32 cellular contexts compared by ENCODE assay signal in the genomic region with DNA sequence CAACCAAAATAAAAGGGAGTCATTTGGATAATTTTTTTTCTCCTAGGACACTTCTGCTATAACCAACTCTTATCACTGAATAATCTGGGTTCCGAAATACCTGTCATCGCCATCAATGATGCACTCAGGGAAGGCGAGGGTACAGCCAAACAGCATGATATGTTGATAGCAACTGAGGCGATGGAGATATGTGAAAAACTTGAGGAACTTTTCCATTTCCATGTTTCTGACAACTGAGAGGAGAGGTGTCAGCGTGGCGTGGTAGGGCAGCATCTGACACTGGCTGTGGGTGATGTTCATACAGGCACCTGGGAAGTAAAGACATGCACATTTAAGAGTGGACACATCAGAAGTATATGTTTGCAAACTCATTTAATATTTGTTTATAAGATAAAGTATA.
"Had no signal": no experiment of that assay in that cellular context is flagged by ENCODE, and none has a peak within 500 bp of the region (broad histone marks: within the 10 kb centered on the region; RNA-seq: fewer than 3 reads in every experiment).

No MANE protein-coding gene starts in this region.

- H3K9me3 ChIP-seq: adrenal gland, body of pancreas, esophagus muscularis mucosa, gastroesophageal sphincter had no signal

- H3K4me1 Mint-ChIP-seq: activated B cell treated with CpG ODN at 0.5 μM for 24 hours; activated naive CD4-positive, alpha-beta T cell treated with anti-CD3 and anti-CD28 coated beads, Interleukin-2, amount 50 U/mL, for 24 hours; activated naive CD8-positive, alpha-beta T cell treated with anti-CD3 and anti-CD28 coated beads for 36 hours; activated naive CD8-positive, alpha-beta T cell treated with anti-CD3 and anti-CD28 coated beads, Interleukin-2, amount 50 U/mL, for 24 hours; central memory CD8-positive, alpha-beta T cell had no signal

- ATAC-seq: activated CD4-positive, CD25-positive, alpha-beta regulatory T cell treated with anti-CD3 and anti-CD28 coated beads, Interleukin-2, amount 50 U/mL, for 24 hours; activated CD8-positive, alpha-beta T cell treated with anti-CD3 and anti-CD28 coated beads for 36 hours; activated naive CD8-positive, alpha-beta T cell treated with anti-CD3 and anti-CD28 coated beads, Interleukin-2, amount 50 U/mL, for 24 hours; activated T-cell treated with anti-CD3 and anti-CD28 coated beads, Interleukin-2, amount 50 U/mL, for 4 hours; body of pancreas; gastroesophageal sphincter; T-helper 17 cell had no signal

- H3K27ac Mint-ChIP-seq: activated B cell treated with CpG ODN at 0.5 μM for 24 hours; activated CD8-positive, alpha-beta T cell treated with anti-CD3 and anti-CD28 coated beads for 36 hours; activated naive CD4-positive, alpha-beta T cell treated with anti-CD3 and anti-CD28 coated beads for 36 hours; activated naive CD4-positive, alpha-beta T cell treated with anti-CD3 and anti-CD28 coated beads, Interleukin-2, amount 50 U/mL, for 24 hours; activated naive CD8-positive, alpha-beta T cell treated with anti-CD3 and anti-CD28 coated beads for 36 hours; activated naive CD8-positive, alpha-beta T cell treated with anti-CD3 and anti-CD28 coated beads, Interleukin-2, amount 50 U/mL, for 24 hours; activated T-helper 2 cell treated with anti-CD3 and anti-CD28 coated beads, Interferon-gamma antibody, Interleukin-2, Interleukin-4, amounts not matched to agents 10 μg/mL and 5 μg/mL and 100 μg/mL, durations not matched to agents 14 hours and 24 hours and 36 hours; dendritic cell treated with granulocyte-macrophage colony-stimulating factor and Interleukin-4, amounts not matched to agents 40 ng/mL and 50 ng/mL, for 4 days; endodermal cell; T-helper 17 cell; T-helper 2 cell treated with Interferon-gamma antibody and Interleukin-4, amounts not matched to agents 5 μg/mL and 100 μg/mL, for 36 hours had no signal

- H3K36me3 ChIP-seq: adrenal gland, esophagus muscularis mucosa, gastroesophageal sphincter, WERI-Rb-1 had no signal

- H3K4me3 Mint-ChIP-seq: activated B cell treated with CpG ODN at 0.5 μM for 24 hours; activated CD8-positive, alpha-beta T cell treated with anti-CD3 and anti-CD28 coated beads for 36 hours; activated naive CD4-positive, alpha-beta T cell treated with anti-CD3 and anti-CD28 coated beads for 36 hours; activated naive CD4-positive, alpha-beta T cell treated with anti-CD3 and anti-CD28 coated beads, Interleukin-2, amount 50 U/mL, for 24 hours; activated naive CD8-positive, alpha-beta T cell treated with anti-CD3 and anti-CD28 coated beads for 36 hours; activated naive CD8-positive, alpha-beta T cell treated with anti-CD3 and anti-CD28 coated beads, Interleukin-2, amount 50 U/mL, for 24 hours; activated T-cell treated with anti-CD3 and anti-CD28 coated beads, Interleukin-2, amount 50 U/mL, for 4 hours; central memory CD8-positive, alpha-beta T cell; dendritic cell treated with granulocyte-macrophage colony-stimulating factor and Interleukin-4, amounts not matched to agents 40 ng/mL and 50 ng/mL, for 4 days; endodermal cell; T-helper 17 cell; T-helper 2 cell treated with Interferon-gamma antibody and Interleukin-4, amounts not matched to agents 5 μg/mL and 100 μg/mL, for 36 hours had no signal

- H3K27me3 ChIP-seq: adrenal gland, body of pancreas, dorsolateral prefrontal cortex, esophagus muscularis mucosa, gastroesophageal sphincter had no signal

- H3K27ac ChIP-seq: adrenal gland, body of pancreas, coronary artery, dorsolateral prefrontal cortex, esophagus muscularis mucosa, gastroesophageal sphincter, WERI-Rb-1 had no signal

- DNase-seq: activated B cell treated with CpG ODN at 0.5 μM for 24 hours; activated CD4-positive, alpha-beta T cell treated with anti-CD3 and anti-CD28 coated beads for 48 hours; activated CD4-positive, alpha-beta T cell treated with anti-CD3 and anti-CD28 coated beads, Interleukin-2, amount 50 U/mL, for 1 hour; activated CD4-positive, alpha-beta T cell treated with anti-CD3 and anti-CD28 coated beads, Interleukin-2, amount 50 U/mL, for 48 hours; activated CD8-positive, alpha-beta memory T cell treated with anti-CD3 and anti-CD28 coated beads for 24 hours; activated CD8-positive, alpha-beta T cell treated with anti-CD3 and anti-CD28 coated beads for 36 hours; activated effector memory CD4-positive, alpha-beta T cell treated with anti-CD3 and anti-CD28 coated beads, Interleukin-2, amount 50 U/mL, for 16 hours; activated naive CD4-positive, alpha-beta T cell treated with anti-CD3 and anti-CD28 coated beads for 36 hours; activated naive CD8-positive, alpha-beta T cell treated with anti-CD3 and anti-CD28 coated beads for 36 hours; activated naive CD8-positive, alpha-beta T cell treated with anti-CD3 and anti-CD28 coated beads, Interleukin-2, amount 50 U/mL, for 24 hours; activated T-cell treated with anti-CD3 and anti-CD28 coated beads, Interleukin-2, amount 50 U/mL, for 4 hours; adrenal gland; amygdala; aorta; body of pancreas; dorsolateral prefrontal cortex; effector memory CD4-positive, alpha-beta T cell; endodermal cell; foreskin melanocyte; T-helper 1 cell; T-helper 17 cell; T1000; WERI-Rb-1 had no signal

- H3K9me3 Mint-ChIP-seq: activated CD8-positive, alpha-beta T cell treated with anti-CD3 and anti-CD28 coated beads for 36 hours; central memory CD8-positive, alpha-beta T cell had no signal

- H3K4me3 ChIP-seq: adrenal gland, body of pancreas, coronary artery, dorsolateral prefrontal cortex, esophagus muscularis mucosa, gastroesophageal sphincter had no signal

- H3K27me3 Mint-ChIP-seq: activated naive CD8-positive, alpha-beta T cell treated with anti-CD3 and anti-CD28 coated beads, Interleukin-2, amount 50 U/mL, for 24 hours; dendritic cell treated with granulocyte-macrophage colony-stimulating factor and Interleukin-4, amounts not matched to agents 40 ng/mL and 50 ng/mL, for 4 days had no signal

- H3K36me3 Mint-ChIP-seq: activated naive CD4-positive, alpha-beta T cell treated with anti-CD3 and anti-CD28 coated beads, Interleukin-2, amount 50 U/mL, for 24 hours; activated naive CD8-positive, alpha-beta T cell treated with anti-CD3 and anti-CD28 coated beads for 36 hours had no signal

- H3K4me1 ChIP-seq: adrenal gland, body of pancreas, gastroesophageal sphincter had no signal
